In genomic region chr22:38864361-38865191, GRCh38 we compare ENCODE assay signal across 12 cellular contexts. TPM values are rescaled to one million over a fixed set of nuclear protein-coding genes. Genes with fewer than 3 reads are reported as not detected.
DNase-seq lines count a peak whose midpoint lies in the region; ATAC-seq and TF ChIP-seq lines count a peak whose summit lies in the region.
"Had no signal": no experiment of that assay in that cellular context is flagged by ENCODE, and none has a peak within 500 bp of the region (broad histone marks: within the 10 kb centered on the region; RNA-seq: fewer than 3 reads in every experiment).

No MANE protein-coding gene starts in this region.

- DNase-seq in H9 (peak; percentile 34), NCI-H748 treated with DMSO at 0.1 percent for 48 hours (lab: John Stamatoyannopoulos, UW) (no peak), lower leg skin (ENCODE audit: low spot score in 2 of 2) (no peak), COLO668 (lab: John Stamatoyannopoulos, UW; ENCODE audit: unreplicated experiment) (no peak)
- DNase-seq in stimulated activated effector memory CD8-positive, alpha-beta T cell treated with anti-CD3 and anti-CD28 coated beads, Interleukin-12 subunit alpha, Interleukin-12 subunit beta, amount 100 ng/mL, for 72 hours (ENCODE audit: low spot score in 2 of 2), result no peak
- DNase-seq: activated CD4-positive, alpha-beta T cell treated with anti-CD3 and anti-CD28 coated beads, Interleukin-2, amount 10 ng/mL, durations not matched to agents 7 days and 5 days; NCI-H2081 treated with DMSO at 0.1 percent for 48 hours; SIG-M5 had no signal

- H3K56ac ChIP-seq in H9 (ENCODE audit: insufficient read length, low read depth, low read length), result no peak overlapping the region

- no peaks in the 10 kb centered on the region for H3K79me1 ChIP-seq in H9 (ENCODE audit: insufficient read depth, low read depth, low read length, poor library complexity, severe bottlenecking)

- peak overlapping the region; percentile 49 for H3K14ac ChIP-seq in H9 (ENCODE audit: insufficient read depth, low read length)

- H3K27ac ChIP-seq in H9 (ENCODE audit: insufficient read length, low read depth, low read length), result no peak overlapping the region

- no peak overlapping the region for H3K23ac ChIP-seq in H9 (ENCODE audit: insufficient read length, low read depth, low read length)

- H4K91ac ChIP-seq in H9 (ENCODE audit: insufficient read length, low read depth, low read length), result peak overlapping the region; percentile 86

- WGBS in H9 (ENCODE audit: extremely low coverage, insufficient read length, low lambda C conversion rate), result no CpG with 5 or more reads among the region's 24 CpGs
- WGBS in lower leg skin, 2 donors, result 25 to 33% methylated on average over 18 to 23 of the region's 24 CpGs

- H3K4me3 ChIP-seq in iPS-15b (ENCODE audit: low read depth, low read length), result no peak overlapping the region
- H3K4me3 ChIP-seq in lower leg skin (ENCODE audit: low read depth, poor library complexity, severe bottlenecking), result no peak overlapping the region

- H3K36me3 Mint-ChIP-seq in H9 (ENCODE audit: insufficient read depth in 1 of 3, low read depth in 3 of 3), result peaks cover 10 to 30% (median 27%) of the 10 kb centered on the region in 3 experiments; a peak in 6 of 7 replicates
- H3K36me3 Mint-ChIP-seq in brain, result peaks cover 5% of the 10 kb centered on the region
- H3K36me3 Mint-ChIP-seq in stimulated activated effector memory CD8-positive, alpha-beta T cell treated with anti-CD3 and anti-CD28 coated beads, Interleukin-12 subunit alpha, Interleukin-12 subunit beta, amount 100 ng/mL, for 72 hours, result peaks cover 91% of the 10 kb centered on the region

- H3K9me3 Mint-ChIP-seq in H9 (no peaks in the 10 kb centered on the region), brain (no peaks in the 10 kb centered on the region)
- no peaks in the 10 kb centered on the region for H3K9me3 Mint-ChIP-seq in stimulated activated effector memory CD8-positive, alpha-beta T cell treated with anti-CD3 and anti-CD28 coated beads, Interleukin-12 subunit alpha, Interleukin-12 subunit beta, amount 100 ng/mL, for 72 hours
- H3K9me3 Mint-ChIP-seq: activated CD4-positive, alpha-beta T cell treated with anti-CD3 and anti-CD28 coated beads, Interleukin-2, amount 10 ng/mL, durations not matched to agents 7 days and 5 days; naive thymus-derived CD8-positive, alpha-beta T cell had no signal

- no peak overlapping the region for H2BK15ac ChIP-seq in H9 (ENCODE audit: low read depth, low read length)

- intact Hi-C loops in lower leg skin (cut with DNase I; ENCODE audit: low total_unique reads), result loop anchor here (10.0 kb wide), 2 partner anchors 100 to 260 kb away; no protein-coding TSS in a partner anchor

- H4K20me1 ChIP-seq in H9 (ENCODE audit: control insufficient read depth, insufficient read depth, insufficient read length), result no peaks in the 10 kb centered on the region

- H4K5ac ChIP-seq in H9 (ENCODE audit: insufficient read length, low read depth, low read length), result no peak overlapping the region

- H2BK12ac ChIP-seq in H9 (ENCODE audit: insufficient read length, low read depth, low read length), result peak overlapping the region; percentile 43

- peaks cover 32 to 50% of the 10 kb centered on the region in 2 experiments for H3K4me1 Mint-ChIP-seq in H9
- H3K4me1 Mint-ChIP-seq in brain, result peaks cover 56% of the 10 kb centered on the region
- peaks cover 49% of the 10 kb centered on the region for H3K4me1 Mint-ChIP-seq in stimulated activated effector memory CD8-positive, alpha-beta T cell treated with anti-CD3 and anti-CD28 coated beads, Interleukin-12 subunit alpha, Interleukin-12 subunit beta, amount 100 ng/mL, for 72 hours

- H3K27me3 Mint-ChIP-seq in H9 (ENCODE audit: low read depth) (no peaks in the 10 kb centered on the region; the same call in none of the 2 replicates), brain (no peaks in the 10 kb centered on the region)
- H3K27me3 Mint-ChIP-seq: activated CD4-positive, alpha-beta T cell treated with anti-CD3 and anti-CD28 coated beads, Interleukin-2, amount 10 ng/mL, durations not matched to agents 7 days and 5 days; naive thymus-derived CD8-positive, alpha-beta T cell had no signal

- H3K4me3 Mint-ChIP-seq in H9 (0 out of 5 replicates have a peak overlapping the region, but pooled peaks of 1 of the 2 experiments have one; percentile 0), brain (peak overlapping the region in 1 of 5 experiments; percentile 9)
- no peak overlapping the region for H3K4me3 Mint-ChIP-seq in stimulated activated effector memory CD8-positive, alpha-beta T cell treated with anti-CD3 and anti-CD28 coated beads, Interleukin-12 subunit alpha, Interleukin-12 subunit beta, amount 100 ng/mL, for 72 hours
- H3K4me3 Mint-ChIP-seq: activated CD4-positive, alpha-beta T cell treated with anti-CD3 and anti-CD28 coated beads, Interleukin-2, amount 10 ng/mL, durations not matched to agents 7 days and 5 days; naive thymus-derived CD8-positive, alpha-beta T cell had no signal

- no peak overlapping the region for H4K8ac ChIP-seq in H9 (replicated peaks; ENCODE audit: insufficient read length, low read depth, low read length)

- peaks cover 3% of the 10 kb centered on the region for H3K23me2 ChIP-seq in H9 (ENCODE audit: insufficient read length, low read depth, low read length, poor library complexity, severe bottlenecking)

- H3K27ac Mint-ChIP-seq in H9, result peak overlapping the region in 2 of 3 experiments; percentile 86 to 94; a peak in 4 of 7 replicates
- H3K27ac Mint-ChIP-seq in brain, result peak overlapping the region in 3 of 5 experiments; percentile 27 to 65 (median 30)
- H3K27ac Mint-ChIP-seq in stimulated activated effector memory CD8-positive, alpha-beta T cell treated with anti-CD3 and anti-CD28 coated beads, Interleukin-12 subunit alpha, Interleukin-12 subunit beta, amount 100 ng/mL, for 72 hours, result peak overlapping the region; percentile 86
- H3K27ac Mint-ChIP-seq: activated CD4-positive, alpha-beta T cell treated with anti-CD3 and anti-CD28 coated beads, Interleukin-2, amount 10 ng/mL, durations not matched to agents 7 days and 5 days had no signal

- H3K4me2 ChIP-seq in H9 (ENCODE audit: insufficient read depth, insufficient read length, low read length), result no peak overlapping the region

- no peak for ATAC-seq in stimulated activated effector memory CD8-positive, alpha-beta T cell treated with anti-CD3 and anti-CD28 coated beads, Interleukin-12 subunit alpha, Interleukin-12 subunit beta, amount 100 ng/mL, for 72 hours
- no peak for ATAC-seq in HG02970 (IDR thresholded peaks at IDR 0.05; ENCODE audit: low FRiP score, unreplicated experiment)
- ATAC-seq: naive thymus-derived CD8-positive, alpha-beta T cell had no signal

- H3K4me1 ChIP-seq in H9 (ENCODE audit: insufficient read depth, low read length), result no peaks in the 10 kb centered on the region; the same call in 1 of the 2 replicates
- H3K4me1 ChIP-seq in iPS-15b (ENCODE audit: control insufficient read depth, insufficient read depth, low read length), result peaks cover 2% of the 10 kb centered on the region

- H2BK120ac ChIP-seq in H9 (ENCODE audit: low read depth, low read length, poor library complexity, severe bottlenecking), result no peak overlapping the region

- H3K9ac ChIP-seq in H9 (ENCODE audit: extremely low read depth, insufficient read length, low read length), result no peak overlapping the region
- peak overlapping the region; percentile 37 for H3K9ac ChIP-seq in iPS-15b (ENCODE audit: low read depth, low read length)

- H3K79me2 ChIP-seq in H9 (ENCODE audit: insufficient read depth, low read length), result no peaks in the 10 kb centered on the region

- no peak overlapping the region for H2AK5ac ChIP-seq in H9 (ENCODE audit: insufficient read length, low read length)

- no peak overlapping the region for H2BK5ac ChIP-seq in H9 (ENCODE audit: insufficient read length, low read length)

- H2BK20ac ChIP-seq in H9 (ENCODE audit: low read depth, low read length, poor library complexity, severe bottlenecking), result no peak overlapping the region

- H2AFZ ChIP-seq in H9 (ENCODE audit: low read length), result no peak overlapping the region

- TF ChIP-seq POLR2A in lower leg skin (IDR thresholded peaks at IDR 0.05), result no peak

- H3K4ac ChIP-seq in H9 (ENCODE audit: low read depth, low read length), result peak overlapping the region; percentile 30

- H3K36me3 ChIP-seq in iPS-15b (ENCODE audit: control insufficient read depth, insufficient read depth, low read length), result peaks cover 22% of the 10 kb centered on the region

- TF ChIP-seq CTCF in H9 (conservative IDR thresholded peaks at IDR 0.05) (no peak), brain (conservative IDR thresholded peaks at IDR 0.05) (no peak), lower leg skin (IDR thresholded peaks at IDR 0.05) (no peak)

- no peak overlapping the region for H3T11ph ChIP-seq in H9 (ENCODE audit: low read length)

- no peaks in the 10 kb centered on the region for H3K27me3 ChIP-seq in H9 (ENCODE audit: insufficient read depth, low read length)
- no peaks in the 10 kb centered on the region for H3K27me3 ChIP-seq in iPS-15b (ENCODE audit: control insufficient read depth, insufficient read depth, low read length)

- peak overlapping the region; percentile 78 for H3K18ac ChIP-seq in H9 (ENCODE audit: insufficient read length, low read depth, low read length)

- H3K9me3 ChIP-seq in H9 (ENCODE audit: control insufficient read depth, low read depth, low read length), result no peaks in the 10 kb centered on the region
- no peaks in the 10 kb centered on the region for H3K9me3 ChIP-seq in iPS-15b (ENCODE audit: control insufficient read depth, insufficient read depth, low read length)

RNA-seq across cellular contexts. Expression of gene CBX6, which starts 7.4 kb away (rescaled TPM):
- total RNA-seq in H9 (2021) (31.4 and 32.8 TPM in 2 replicates), lower leg skin (10 to 100 TPM in 2 of 4 donors, 1 to 10 TPM in 2; 5.1 to 20.0 (median 13.9) TPM)
- 64.4 TPM for polyA plus RNA-seq in brain (ENCODE audit: insufficient read depth, low read depth, low replicate concordance)

RNA-seq across cellular contexts. Expression of gene NPTXR, which starts 20.7 kb away (rescaled TPM):
- total RNA-seq in H9 (2021) (7.8 and 8.1 TPM in 2 replicates), lower leg skin (1 to 10 TPM in 2 of 4 donors, under 1 TPM in 2; 0.34 to 4.6 (median 1.7) TPM)
- 120 TPM for polyA plus RNA-seq in brain (ENCODE audit: insufficient read depth, low read depth, low replicate concordance)

Comparison
In these comparisons a context has a peak if more than half of its experiments do, and no peak if none do; other contexts are left out.
1. H3K27ac Mint-ChIP-seq: peak in every context shown above with its lines; median percentile 90 in H9; 86 in stimulated activated effector memory CD8-positive, alpha-beta T cell treated with anti-CD3 and anti-CD28 coated beads, Interleukin-12 subunit alpha, Interleukin-12 subunit beta, amount 100 ng/mL, for 72 hours; 30 in brain.